Comparison of ENCODE assay signal across 14 cellular contexts in the genomic region with DNA sequence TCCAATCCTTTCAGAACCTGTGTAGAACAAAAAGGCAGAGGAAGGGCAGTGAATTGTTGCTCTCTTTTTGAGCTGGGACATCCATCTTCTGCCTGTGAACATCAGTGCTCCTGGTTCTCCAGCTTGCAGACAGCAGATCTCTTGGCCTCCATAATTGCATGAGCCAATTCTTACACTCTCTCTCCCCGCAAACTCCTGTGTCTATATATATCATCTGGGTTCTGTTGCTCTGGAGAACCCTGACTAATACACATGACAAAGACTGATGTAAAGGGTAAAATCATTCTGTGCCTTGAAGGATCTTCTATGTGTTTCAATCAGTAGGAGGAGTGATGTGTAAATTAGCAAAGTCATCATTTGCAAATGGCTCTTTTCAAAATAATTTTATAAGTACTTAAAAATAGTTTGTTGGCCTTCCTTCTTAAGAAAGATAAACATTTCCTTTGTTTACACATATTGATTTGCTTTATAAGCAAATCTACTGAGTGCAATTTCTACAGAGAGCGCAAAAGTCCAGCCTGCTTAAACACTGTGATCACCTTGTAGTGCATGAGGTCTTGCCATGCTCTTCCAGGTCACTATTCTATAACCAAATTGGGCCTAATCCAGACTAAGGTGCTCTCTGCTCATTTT.
"Had no signal": no experiment of that assay in that cellular context is flagged by ENCODE, and none has a peak within 500 bp of the region (broad histone marks: within the 10 kb centered on the region; RNA-seq: fewer than 3 reads in every experiment).

No MANE protein-coding gene starts in this region.

- H3K36me3 ChIP-seq: breast epithelium, thyroid gland had no signal

- ATAC-seq: activated T-helper 17 cell treated with anti-CD3 and anti-CD28 coated beads, Interleukin-2, amount 50 U/mL, for 72 hours; effector memory CD8-positive, alpha-beta T cell; stimulated activated memory B cell treated with anti-CD40 and anti-IgM and Interleukin-4, amounts not matched to agents 10 μg/mL and 1 μg/mL and 100 μg/mL, for 72 hours had no signal

- H3K4me1 ChIP-seq: breast epithelium had no signal

- H3K9me3 ChIP-seq: breast epithelium, thyroid gland had no signal

- H3K27ac ChIP-seq: breast epithelium, epithelial cell of prostate, thyroid gland had no signal

- H3K27me3 ChIP-seq: breast epithelium, thyroid gland had no signal

- DNase-seq: activated CD4-positive, alpha-beta T cell treated with anti-CD3 and anti-CD28 coated beads for 1 hour; activated CD4-positive, alpha-beta T cell treated with anti-CD3 and anti-CD28 coated beads, Interleukin-2, amount 50 U/mL, for 4 hours; activated naive CD4-positive, alpha-beta T cell treated with Interleukin-2 at 50 U/mL for 16 hours; aorta; dermis blood vessel endothelial cell; effector memory CD8-positive, alpha-beta T cell; hypothalamus; kidney; stimulated activated CD4-positive, alpha-beta T cell treated with anti-CD3 and anti-CD28 coated beads, Interleukin-2, amount 100 ng/mL, for 48 hours; thyroid gland had no signal

- H3K4me3 ChIP-seq: breast epithelium, thyroid gland had no signal
